In the genomic region with DNA sequence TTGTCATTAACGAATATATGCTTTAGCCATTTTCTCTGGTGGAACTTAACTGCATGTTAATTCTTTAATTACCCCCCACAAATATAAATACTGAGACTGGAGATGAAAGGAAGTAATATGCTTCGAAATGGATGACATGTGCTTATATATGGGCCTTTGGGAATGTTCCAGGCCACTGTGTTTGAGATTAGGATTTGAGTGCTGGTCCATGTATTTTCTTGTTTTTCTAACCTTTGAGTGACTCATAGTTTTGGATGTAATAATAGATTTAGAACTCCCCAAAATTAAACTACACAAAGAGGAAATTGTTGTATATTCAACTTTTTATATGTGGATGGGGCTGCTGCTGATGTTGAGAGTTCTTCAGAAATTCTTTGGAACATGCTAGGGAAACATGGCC, we compare ENCODE assay signal across 21 cellular contexts. TPM values are rescaled to one million over a fixed set of nuclear protein-coding genes. Genes with fewer than 3 reads are reported as not detected.
DNase-seq lines count a peak whose midpoint lies in the region; ATAC-seq, FAIRE-seq and TF ChIP-seq lines count a peak whose summit lies in the region.
"Had no signal": no experiment of that assay in that cellular context is flagged by ENCODE, and none has a peak within 500 bp of the region (broad histone marks: within the 10 kb centered on the region; RNA-seq: fewer than 3 reads in every experiment).

No MANE protein-coding gene starts in this region.

- peak overlapping the region; percentile 8 for H3K27ac Mint-ChIP-seq in activated T-helper 17 cell treated with anti-CD3 and anti-CD28 coated beads, Interleukin-2, amount 50 U/mL, for 72 hours

- no peaks in the 10 kb centered on the region for H3K9me3 ChIP-seq in osteoblast (ENCODE audit: low read depth, low read length)

- no peak for TF ChIP-seq CTCF in osteoblast (IDR thresholded peaks at IDR 0.05; ENCODE audit: extremely low read depth, low read depth, low read length)

- no peaks in the 10 kb centered on the region for H3K27me3 Mint-ChIP-seq in activated T-helper 17 cell treated with anti-CD3 and anti-CD28 coated beads, Interleukin-2, amount 50 U/mL, for 72 hours

- H4K20me1 ChIP-seq in osteoblast (ENCODE audit: insufficient read depth, low read length): peaks cover 7% of the 10 kb centered on the region

- peaks cover 91% of the 10 kb centered on the region for H3K36me3 Mint-ChIP-seq in activated T-helper 17 cell treated with anti-CD3 and anti-CD28 coated beads, Interleukin-2, amount 50 U/mL, for 72 hours (ENCODE audit: low read depth)

- H2AFZ ChIP-seq in osteoblast (ENCODE audit: low read length): no peak overlapping the region

- no peak overlapping the region for H3K4me3 ChIP-seq in osteoblast (ENCODE audit: insufficient read depth, low read length)
- H3K4me3 ChIP-seq: GM12878, K562 had no signal

- ATAC-seq in activated T-helper 17 cell treated with anti-CD3 and anti-CD28 coated beads, Interleukin-2, amount 50 U/mL, for 72 hours (replicated peaks): no peak
- ATAC-seq in GM18511 (IDR thresholded peaks at IDR 0.05; ENCODE audit: unreplicated experiment): no peak
- ATAC-seq: GM12878, K562, SK-N-SH treated with all-trans-retinoic acid at 6 μM for 48 hours had no signal

- H3K4me1 ChIP-seq in osteoblast (ENCODE audit: insufficient read depth, low read length): peaks cover 8% of the 10 kb centered on the region

- DNase-seq in H54 (ENCODE audit: insufficient read length, low spot score) (no peak), fibroblast of peridontal ligament (ENCODE audit: extremely low read depth) (peak; percentile 24), osteoblast (ENCODE audit: insufficient read length, low spot score, missing footprints) (peak; percentile 76), NCI-H1092 treated with DMSO at 0.1 percent for 48 hours (lab: John Stamatoyannopoulos, UW) (no peak)
- no peak for DNase-seq in activated naive CD4-positive, alpha-beta T cell treated with Interleukin-2 at 50 U/mL for 16 hours
- DNase-seq: ACHN, GF-D8, NCI-H1417 treated with DMSO at 0.1 percent for 48 hours, NCI-H187 treated with DMSO at 0.1 percent for 48 hours, NCI-H2227 treated with DMSO at 0.1 percent for 48 hours, NCI-H524, NCI-H82, OCI-M1, SIG-M5 had no signal

- H3K9me3 Mint-ChIP-seq in activated T-helper 17 cell treated with anti-CD3 and anti-CD28 coated beads, Interleukin-2, amount 50 U/mL, for 72 hours: peaks cover 11% of the 10 kb centered on the region

- peak; percentile 6 for FAIRE-seq in H54 (lab: Jason Lieb, UNC)
- FAIRE-seq: GM12878, H1, K562 had no signal

- H3K4me3 Mint-ChIP-seq in activated T-helper 17 cell treated with anti-CD3 and anti-CD28 coated beads, Interleukin-2, amount 50 U/mL, for 72 hours: no peak overlapping the region

- no peaks in the 10 kb centered on the region for H3K79me2 ChIP-seq in osteoblast (ENCODE audit: insufficient read depth, low read length)

- no peak overlapping the region for H3K27ac ChIP-seq in osteoblast (ENCODE audit: low read depth, low read length)
- H3K27ac ChIP-seq: C4-2B had no signal

- H3K4me2 ChIP-seq in osteoblast (ENCODE audit: insufficient read depth, low read length): no peak overlapping the region

- no peaks in the 10 kb centered on the region for H3K4me1 Mint-ChIP-seq in activated T-helper 17 cell treated with anti-CD3 and anti-CD28 coated beads, Interleukin-2, amount 50 U/mL, for 72 hours

- no peak for TF ChIP-seq POLR2A in H54 (IDR thresholded peaks at IDR 0.05; ENCODE audit: low read depth, low read length)

- H3K27me3 ChIP-seq in osteoblast (ENCODE audit: insufficient read depth, low read length): no peaks in the 10 kb centered on the region

- peaks cover 11% of the 10 kb centered on the region for H3K36me3 ChIP-seq in osteoblast (ENCODE audit: insufficient read depth, low read length)

RNA-seq across cellular contexts. Expression of a gene that starts 54.2 kb away (rescaled TPM):
- total RNA-seq in activated T-helper 17 cell treated with anti-CD3 and anti-CD28 coated beads, Interleukin-2, amount 50 U/mL, for 72 hours: 10 to 100 TPM; 16.9 to 28.9 TPM
- 174 and 194 TPM in 2 replicates for total RNA-seq in osteoblast

Comparison
In these comparisons a context has a peak if more than half of its experiments do, and no peak if none do; other contexts are left out.
1. DNase-seq: peak in fibroblast of peridontal ligament (single experiment) and osteoblast (single experiment); none in H54 (single experiment), NCI-H1092 treated with DMSO at 0.1 percent for 48 hours (single experiment) and activated naive CD4-positive, alpha-beta T cell treated with Interleukin-2 at 50 U/mL for 16 hours (single experiment).